In the genomic region with DNA sequence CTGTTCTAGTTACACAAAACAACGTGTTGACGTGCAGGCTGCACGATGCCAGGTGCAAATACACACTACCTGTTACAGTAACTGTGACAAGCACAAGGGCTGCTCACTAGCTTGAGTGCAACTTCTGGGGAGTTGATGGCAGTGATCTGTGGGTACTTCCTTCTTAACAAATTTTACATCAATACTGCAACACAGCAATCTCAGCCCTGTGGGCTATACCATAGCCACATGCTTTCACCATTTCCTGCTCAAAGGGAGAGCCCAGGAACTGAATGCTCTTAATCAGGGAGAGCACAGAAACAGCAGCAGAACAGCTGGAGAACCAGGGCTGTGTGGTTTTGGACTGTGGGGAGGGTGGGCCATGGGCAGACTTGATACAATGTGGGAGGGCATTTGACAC, we compare ENCODE assay signal across 6 cellular contexts. TPM values are rescaled to one million over a fixed set of nuclear protein-coding genes. Genes with fewer than 3 reads are reported as not detected.
DNase-seq lines count a peak whose midpoint lies in the region; ATAC-seq lines count a peak whose summit lies in the region.
"Not testable (repeated sequence)": the region's sequence is repeated elsewhere in the genome, so short reads cannot be mapped to it uniquely, and the experiment has no call there.
"Had no signal": no experiment of that assay in that cellular context is flagged by ENCODE, and none has a peak within 500 bp of the region (broad histone marks: within the 10 kb centered on the region; RNA-seq: fewer than 3 reads in every experiment).

No MANE protein-coding gene starts in this region.

- POLR2A ChIA-PET in activated CD4-positive, alpha-beta T cell treated with anti-CD3 and anti-CD28 coated beads for 36 hours (lab: Charles Lee); activated naive CD8-positive, alpha-beta T cell treated with anti-CD3 and anti-CD28 coated beads, Interleukin-2, amount 10 ng/mL, durations not matched to agents 7 days and 5 days (lab: Charles Lee); naive thymus-derived CD4-positive, alpha-beta T cell (lab: Charles Lee): not testable (repeated sequence)

- H3K36me3 ChIP-seq in naive thymus-derived CD4-positive, alpha-beta T cell (ENCODE audit: control insufficient read depth in 2 of 3, insufficient read depth in 3 of 3, low read length in 3 of 3), result not testable (repeated sequence)

- H3K4me3 ChIP-seq in naive thymus-derived CD4-positive, alpha-beta T cell (ENCODE audit: low read length), result not testable (repeated sequence)

- H3K27ac ChIP-seq in naive thymus-derived CD4-positive, alpha-beta T cell (ENCODE audit: low read depth, low read length), result not testable (repeated sequence)

- H3K9me3 ChIP-seq in naive thymus-derived CD4-positive, alpha-beta T cell (ENCODE audit: control insufficient read depth in 2 of 3, low read length in 3 of 3), result not testable (repeated sequence)

- ATAC-seq in activated CD4-positive, alpha-beta T cell treated with anti-CD3 and anti-CD28 coated beads for 36 hours, result peak; percentile 58
- peak; percentile 75 for ATAC-seq in activated CD8-positive, alpha-beta memory T cell treated with anti-CD3 and anti-CD28 coated beads, Interleukin-2, amount 10 ng/mL, durations not matched to agents 7 days and 5 days
- ATAC-seq in activated naive CD8-positive, alpha-beta T cell treated with anti-CD3 and anti-CD28 coated beads, Interleukin-2, amount 10 ng/mL, durations not matched to agents 7 days and 5 days (ENCODE audit: low read depth), result peak; percentile 84
- ATAC-seq in naive thymus-derived CD4-positive, alpha-beta T cell, result peak; percentile 65
- peak; percentile 42 for ATAC-seq in stimulated activated effector memory CD8-positive, alpha-beta T cell treated with anti-CD3 and anti-CD28 coated beads, Interleukin-12 subunit alpha, Interleukin-12 subunit beta, amount 100 ng/mL, for 72 hours

- not testable (repeated sequence) for H3K27me3 Mint-ChIP-seq in activated CD4-positive, alpha-beta T cell treated with anti-CD3 and anti-CD28 coated beads for 36 hours; activated CD8-positive, alpha-beta memory T cell treated with anti-CD3 and anti-CD28 coated beads, Interleukin-2, amount 10 ng/mL, durations not matched to agents 7 days and 5 days; activated naive CD8-positive, alpha-beta T cell treated with anti-CD3 and anti-CD28 coated beads, Interleukin-2, amount 10 ng/mL, durations not matched to agents 7 days and 5 days; naive thymus-derived CD4-positive, alpha-beta T cell

- not testable (repeated sequence) for H3K9me3 Mint-ChIP-seq in activated CD4-positive, alpha-beta T cell treated with anti-CD3 and anti-CD28 coated beads for 36 hours (ENCODE audit: low read depth); activated CD8-positive, alpha-beta memory T cell treated with anti-CD3 and anti-CD28 coated beads, Interleukin-2, amount 10 ng/mL, durations not matched to agents 7 days and 5 days (ENCODE audit: low read depth); activated naive CD8-positive, alpha-beta T cell treated with anti-CD3 and anti-CD28 coated beads, Interleukin-2, amount 10 ng/mL, durations not matched to agents 7 days and 5 days; naive thymus-derived CD4-positive, alpha-beta T cell; stimulated activated effector memory CD8-positive, alpha-beta T cell treated with anti-CD3 and anti-CD28 coated beads, Interleukin-12 subunit alpha, Interleukin-12 subunit beta, amount 100 ng/mL, for 72 hours

- intact Hi-C loops in activated CD4-positive, alpha-beta T cell treated with anti-CD3 and anti-CD28 coated beads for 36 hours (cut with DNase I, micrococcal nuclease); naive thymus-derived CD4-positive, alpha-beta T cell (cut with micrococcal nuclease): not testable (repeated sequence)

- not testable (repeated sequence) for DNase-seq in activated CD4-positive, alpha-beta T cell treated with anti-CD3 and anti-CD28 coated beads for 36 hours; activated CD8-positive, alpha-beta memory T cell treated with anti-CD3 and anti-CD28 coated beads, Interleukin-2, amount 10 ng/mL, durations not matched to agents 7 days and 5 days; activated naive CD8-positive, alpha-beta T cell treated with anti-CD3 and anti-CD28 coated beads, Interleukin-2, amount 10 ng/mL, durations not matched to agents 7 days and 5 days; naive thymus-derived CD4-positive, alpha-beta T cell; stimulated activated effector memory CD8-positive, alpha-beta T cell treated with anti-CD3 and anti-CD28 coated beads, Interleukin-12 subunit alpha, Interleukin-12 subunit beta, amount 100 ng/mL, for 72 hours (ENCODE audit: low spot score in 2 of 2)

- H3K4me1 Mint-ChIP-seq in activated CD4-positive, alpha-beta T cell treated with anti-CD3 and anti-CD28 coated beads for 36 hours; activated CD8-positive, alpha-beta memory T cell treated with anti-CD3 and anti-CD28 coated beads, Interleukin-2, amount 10 ng/mL, durations not matched to agents 7 days and 5 days; activated naive CD8-positive, alpha-beta T cell treated with anti-CD3 and anti-CD28 coated beads, Interleukin-2, amount 10 ng/mL, durations not matched to agents 7 days and 5 days; naive thymus-derived CD4-positive, alpha-beta T cell; stimulated activated effector memory CD8-positive, alpha-beta T cell treated with anti-CD3 and anti-CD28 coated beads, Interleukin-12 subunit alpha, Interleukin-12 subunit beta, amount 100 ng/mL, for 72 hours: not testable (repeated sequence)

- H3K36me3 Mint-ChIP-seq in activated CD4-positive, alpha-beta T cell treated with anti-CD3 and anti-CD28 coated beads for 36 hours (ENCODE audit: low read depth); activated CD8-positive, alpha-beta memory T cell treated with anti-CD3 and anti-CD28 coated beads, Interleukin-2, amount 10 ng/mL, durations not matched to agents 7 days and 5 days; activated naive CD8-positive, alpha-beta T cell treated with anti-CD3 and anti-CD28 coated beads, Interleukin-2, amount 10 ng/mL, durations not matched to agents 7 days and 5 days; naive thymus-derived CD4-positive, alpha-beta T cell; stimulated activated effector memory CD8-positive, alpha-beta T cell treated with anti-CD3 and anti-CD28 coated beads, Interleukin-12 subunit alpha, Interleukin-12 subunit beta, amount 100 ng/mL, for 72 hours: not testable (repeated sequence)

- not testable (repeated sequence) for H3K27ac Mint-ChIP-seq in activated CD4-positive, alpha-beta T cell treated with anti-CD3 and anti-CD28 coated beads for 36 hours; activated CD8-positive, alpha-beta memory T cell treated with anti-CD3 and anti-CD28 coated beads, Interleukin-2, amount 10 ng/mL, durations not matched to agents 7 days and 5 days; activated naive CD8-positive, alpha-beta T cell treated with anti-CD3 and anti-CD28 coated beads, Interleukin-2, amount 10 ng/mL, durations not matched to agents 7 days and 5 days; naive thymus-derived CD4-positive, alpha-beta T cell; stimulated activated effector memory CD8-positive, alpha-beta T cell treated with anti-CD3 and anti-CD28 coated beads, Interleukin-12 subunit alpha, Interleukin-12 subunit beta, amount 100 ng/mL, for 72 hours

- H3K27me3 ChIP-seq in naive thymus-derived CD4-positive, alpha-beta T cell (ENCODE audit: control insufficient read depth in 2 of 2, insufficient read depth in 2 of 2, low read length in 2 of 2), result not testable (repeated sequence)

- not testable (repeated sequence) for H3K4me3 Mint-ChIP-seq in activated CD4-positive, alpha-beta T cell treated with anti-CD3 and anti-CD28 coated beads for 36 hours; activated CD8-positive, alpha-beta memory T cell treated with anti-CD3 and anti-CD28 coated beads, Interleukin-2, amount 10 ng/mL, durations not matched to agents 7 days and 5 days; activated naive CD8-positive, alpha-beta T cell treated with anti-CD3 and anti-CD28 coated beads, Interleukin-2, amount 10 ng/mL, durations not matched to agents 7 days and 5 days; naive thymus-derived CD4-positive, alpha-beta T cell; stimulated activated effector memory CD8-positive, alpha-beta T cell treated with anti-CD3 and anti-CD28 coated beads, Interleukin-12 subunit alpha, Interleukin-12 subunit beta, amount 100 ng/mL, for 72 hours

- H3K4me1 ChIP-seq in naive thymus-derived CD4-positive, alpha-beta T cell (ENCODE audit: control insufficient read depth in 2 of 2, insufficient read depth in 2 of 2, low read length in 2 of 2), result not testable (repeated sequence)

- CTCF ChIA-PET in activated CD4-positive, alpha-beta T cell treated with anti-CD3 and anti-CD28 coated beads for 36 hours (lab: Charles Lee); activated CD8-positive, alpha-beta memory T cell treated with anti-CD3 and anti-CD28 coated beads, Interleukin-2, amount 10 ng/mL, durations not matched to agents 7 days and 5 days (lab: Charles Lee); naive thymus-derived CD4-positive, alpha-beta T cell (lab: Charles Lee): not testable (repeated sequence)

RNA-seq across cellular contexts. Expression of a gene that starts 10.2 kb away (rescaled TPM):
- under 1 TPM; 0.05 to 0.12 TPM for total RNA-seq in activated CD4-positive, alpha-beta T cell treated with anti-CD3 and anti-CD28 coated beads for 36 hours
- under 1 TPM; 0.26 to 0.58 TPM for total RNA-seq in activated CD8-positive, alpha-beta memory T cell treated with anti-CD3 and anti-CD28 coated beads, Interleukin-2, amount 10 ng/mL, durations not matched to agents 7 days and 5 days
- under 1 TPM in 1 of 2 experiments, not detected in 1; 0.47 TPM for total RNA-seq in activated naive CD8-positive, alpha-beta T cell treated with anti-CD3 and anti-CD28 coated beads, Interleukin-2, amount 10 ng/mL, durations not matched to agents 7 days and 5 days
- under 1 TPM in 3 of 5 experiments, not detected in 2; 0.12 to 0.24 (median 0.17) TPM for total RNA-seq in naive thymus-derived CD4-positive, alpha-beta T cell
- polyA plus RNA-seq in naive thymus-derived CD4-positive, alpha-beta T cell, result not detected
- polyA plus RNA-seq: CD4-positive, alpha-beta memory T cell had no signal
